In the genomic region with DNA sequence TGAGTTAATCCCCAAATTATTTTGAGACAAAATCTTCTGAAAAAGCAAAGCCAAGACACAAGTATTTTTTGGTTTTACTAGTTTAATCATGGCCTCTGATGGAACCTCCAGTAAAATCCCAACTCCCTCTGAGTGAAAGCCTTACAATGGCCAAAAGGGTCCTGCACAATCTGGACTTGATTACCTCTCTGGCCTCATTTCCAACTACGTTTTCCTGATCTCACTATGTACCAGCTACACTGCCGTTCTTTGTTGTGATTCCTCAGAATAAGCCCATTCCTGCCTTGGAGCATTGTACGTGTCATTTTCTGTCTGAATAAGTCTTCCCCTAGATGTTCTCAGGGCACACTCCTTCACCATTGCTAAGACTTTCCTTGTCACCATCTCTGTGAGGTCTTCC, we compare ENCODE assay signal across 21 cellular contexts. TPM values are rescaled to one million over a fixed set of nuclear protein-coding genes. Genes with fewer than 3 reads are reported as not detected.
DNase-seq lines count a peak whose midpoint lies in the region; ATAC-seq, FAIRE-seq and TF ChIP-seq lines count a peak whose summit lies in the region.
"Had no signal": no experiment of that assay in that cellular context is flagged by ENCODE, and none has a peak within 500 bp of the region (broad histone marks: within the 10 kb centered on the region; RNA-seq: fewer than 3 reads in every experiment).

No MANE protein-coding gene starts in this region.

- no peaks in the 10 kb centered on the region for H3K27me3 Mint-ChIP-seq in endodermal cell (ENCODE audit: insufficient read depth)
- H3K27me3 Mint-ChIP-seq: CD4-positive, CD25-positive, alpha-beta regulatory T cell had no signal

- H3K9me3 Mint-ChIP-seq in endodermal cell = peaks cover 15% of the 10 kb centered on the region
- H3K9me3 Mint-ChIP-seq: CD4-positive, CD25-positive, alpha-beta regulatory T cell had no signal

- no peak overlapping the region for H3K27ac ChIP-seq in endodermal cell (ENCODE audit: low read depth, low read length)
- H3K27ac ChIP-seq in hepatocyte = peak overlapping the region; percentile 18
- peak overlapping the region; percentile 66 for H3K27ac ChIP-seq in stomach smooth muscle (ENCODE audit: low read length)
- no peak overlapping the region for H3K27ac ChIP-seq in small intestine (ENCODE audit: low read depth in 1 of 2, low read length in 1 of 2)
- H3K27ac ChIP-seq: A549, HL-60 had no signal

- peak; percentile 48 for DNase-seq in EH (ENCODE audit: low read depth)
- no peak for DNase-seq in endodermal cell
- DNase-seq in hepatocyte (ENCODE audit: low spot score) = no peak
- no peak for DNase-seq in C1 segment of cervical spinal cord (lab: John Stamatoyannopoulos, UW)
- DNase-seq in glomerular visceral epithelial cell (ENCODE audit: extremely low spot score) = no peak
- no peak for DNase-seq in small intestine
- DNase-seq: AML-193; CD4-positive, CD25-positive, alpha-beta regulatory T cell; H7; NCI-H1105 treated with DMSO at 0.1 percent for 48 hours; NCI-H1694 treated with DMSO at 0.1 percent for 48 hours; NCI-H2107; NCI-H2227 treated with DMSO at 0.1 percent for 48 hours; NCI-H524 treated with DMSO at 0.1 percent for 48 hours; Peyer's patch had no signal

- no peaks in the 10 kb centered on the region for H3K4me1 Mint-ChIP-seq in endodermal cell

- H3K4me3 Mint-ChIP-seq in endodermal cell = no peak overlapping the region
- H3K4me3 Mint-ChIP-seq: CD4-positive, CD25-positive, alpha-beta regulatory T cell had no signal

- no peaks in the 10 kb centered on the region for H3K27me3 ChIP-seq in endodermal cell (ENCODE audit: control insufficient read depth, insufficient read depth, low read length, poor library complexity, severe bottlenecking)
- no peaks in the 10 kb centered on the region for H3K27me3 ChIP-seq in hepatocyte
- H3K27me3 ChIP-seq in stomach smooth muscle (ENCODE audit: control insufficient read depth in 1 of 2, insufficient read depth in 2 of 2, low read length in 2 of 2) = no peaks in the 10 kb centered on the region
- no peaks in the 10 kb centered on the region for H3K27me3 ChIP-seq in small intestine (ENCODE audit: control insufficient read depth in 2 of 2, insufficient read depth in 2 of 2, low read length in 2 of 2)
- H3K27me3 ChIP-seq: Peyer's patch had no signal

- peaks cover 96% of the 10 kb centered on the region for H3K79me2 ChIP-seq in hepatocyte

- ATAC-seq in HG02610 (IDR thresholded peaks at IDR 0.05; ENCODE audit: unreplicated experiment) = no peak
- ATAC-seq: A549, Right ventricle myocardium inferior had no signal

- no peaks in the 10 kb centered on the region for H3K9me2 ChIP-seq in hepatocyte (replicated peaks; ENCODE audit: insufficient read depth)

- H3K4me3 ChIP-seq in endodermal cell (ENCODE audit: low read length) (no peak overlapping the region), hepatocyte (no peak overlapping the region), stomach smooth muscle (ENCODE audit: low read length in 2 of 2) (peak overlapping the region; percentile 32 to 47), small intestine (ENCODE audit: low read depth in 1 of 2, low read length in 2 of 2) (no peak overlapping the region)
- H3K4me3 ChIP-seq: A549, Peyer's patch had no signal

- H3K9ac ChIP-seq in endodermal cell (ENCODE audit: extremely low read depth, low read length, poor library complexity, severe bottlenecking) (no peak overlapping the region), stomach smooth muscle (ENCODE audit: low read length in 2 of 2) (peak overlapping the region in 1 of 2 donors; percentile 6)

- H4K20me1 ChIP-seq in hepatocyte (ENCODE audit: insufficient read depth, poor library complexity, severe bottlenecking) = peaks cover 6% of the 10 kb centered on the region

- H2AFZ ChIP-seq in hepatocyte = no peak overlapping the region

- no peak overlapping the region for H3K4me2 ChIP-seq in hepatocyte
- H3K4me2 ChIP-seq: A549 had no signal

- peaks cover 15% of the 10 kb centered on the region for H3K9me3 ChIP-seq in endodermal cell (ENCODE audit: control insufficient read depth, low read length)
- no peaks in the 10 kb centered on the region for H3K9me3 ChIP-seq in hepatocyte (ENCODE audit: low read depth)
- H3K9me3 ChIP-seq in stomach smooth muscle (ENCODE audit: control insufficient read depth in 2 of 2, low read length in 2 of 2) = no peaks in the 10 kb centered on the region
- no peaks in the 10 kb centered on the region for H3K9me3 ChIP-seq in small intestine (ENCODE audit: control insufficient read depth, low read depth)
- H3K9me3 ChIP-seq: A549, Peyer's patch had no signal

- H3K36me3 ChIP-seq in endodermal cell (ENCODE audit: control insufficient read depth, insufficient read depth, low read length) = peaks cover 14% of the 10 kb centered on the region
- no peaks in the 10 kb centered on the region for H3K36me3 ChIP-seq in hepatocyte (replicated peaks; ENCODE audit: insufficient read depth, low read depth)
- H3K36me3 ChIP-seq in stomach smooth muscle (ENCODE audit: control insufficient read depth in 2 of 2, insufficient read depth in 2 of 2, low read length in 2 of 2) = no peaks in the 10 kb centered on the region
- H3K36me3 ChIP-seq in small intestine (ENCODE audit: control insufficient read depth in 2 of 2, insufficient read depth in 2 of 2, low read length in 2 of 2) = no peaks in the 10 kb centered on the region
- H3K36me3 ChIP-seq: Peyer's patch had no signal

- TF ChIP-seq CTCF in endodermal cell (conservative IDR thresholded peaks at IDR 0.05) = no peak
- no peak for TF ChIP-seq CTCF in hepatocyte (IDR thresholded peaks at IDR 0.05; ENCODE audit: poor library complexity)

- 94 to 100% methylated on average over 3 of the region's 3 CpGs for WGBS in endodermal cell (ENCODE audit: insufficient coverage in 1 of 2, insufficient read length in 1 of 2), 2 experiments
- 82% methylated on average over 3 of the region's 3 CpGs for WGBS in hepatocyte (ENCODE audit: low lambda C conversion rate, missing lambda C conversion rate)
- 93 to 99% (median 98%) methylated on average over 3 of the region's 3 CpGs for WGBS in small intestine, 3 donors

- no peak for FAIRE-seq in small intestine (lab: Jason Lieb, UNC)
- FAIRE-seq: A549, GM19239 had no signal

- H3K4me1 ChIP-seq in endodermal cell (ENCODE audit: control insufficient read depth, insufficient read depth, low read length) (no peaks in the 10 kb centered on the region), hepatocyte (ENCODE audit: insufficient read depth) (no peaks in the 10 kb centered on the region), stomach smooth muscle (ENCODE audit: control insufficient read depth, insufficient read depth, low read length) (peaks cover 11% of the 10 kb centered on the region), small intestine (ENCODE audit: control insufficient read depth in 2 of 2, insufficient read depth in 1 of 2, low read depth in 1 of 2, low read length in 1 of 2) (no peaks in the 10 kb centered on the region)
- H3K4me1 ChIP-seq: Peyer's patch had no signal

- peaks cover 25% of the 10 kb centered on the region for H3K36me3 Mint-ChIP-seq in endodermal cell (ENCODE audit: low read depth)

- H3K27ac Mint-ChIP-seq in endodermal cell = peak overlapping the region; percentile 9

RNA-seq across cellular contexts. Expression of a gene that starts 37.3 kb away (rescaled TPM):
- total RNA-seq in endodermal cell (10 to 100 TPM; 39.9 to 41.3 TPM), hepatocyte (46.5 and 51.2 TPM in 2 replicates)
- 54.5 TPM for polyA plus RNA-seq in endodermal cell (2013, experiment 1 of 2)
- 42.8 TPM for polyA plus RNA-seq in endodermal cell (2013, experiment 2 of 2)
- polyA plus RNA-seq in hepatocyte (65.7 and 77.3 TPM in 2 replicates), small intestine (10 to 100 TPM; 35.7 to 40.3 (median 37.8) TPM)

Comparison
In these comparisons a context has a peak if more than half of its experiments do, and no peak if none do; other contexts are left out.
1. H3K27ac ChIP-seq: peak in hepatocyte (single experiment) and stomach smooth muscle (single experiment); none in endodermal cell (single experiment) and small intestine (0 of 2).
2. H3K4me3 ChIP-seq: peak in stomach smooth muscle (2 of 2); none in endodermal cell (single experiment), hepatocyte (single experiment) and small intestine (0 of 2).